Comparison of ENCODE assay signal across 22 cellular contexts in genomic region chr16:81869326-81869725, GRCh38.
DNase-seq lines count a peak whose midpoint lies in the region; ATAC-seq, FAIRE-seq and TF ChIP-seq lines count a peak whose summit lies in the region.
"Had no signal": no experiment of that assay in that cellular context is flagged by ENCODE, and none has a peak within 500 bp of the region (broad histone marks: within the 10 kb centered on the region; RNA-seq: fewer than 3 reads in every experiment).

No MANE protein-coding gene starts in this region.

- no peak overlapping the region for H2AFZ ChIP-seq in HepG2 (ENCODE audit: low read length)
- H2AFZ ChIP-seq: GM23338 had no signal

- TF ChIP-seq POLR2A in HepG2 (IDR thresholded peaks at IDR 0.05; ENCODE audit: insufficient read depth in 1 of 2, low read depth in 2 of 2, low read length in 2 of 2), result no peak
- TF ChIP-seq POLR2A in right lobe of liver (IDR thresholded peaks at IDR 0.05), result no peak
- TF ChIP-seq POLR2A in breast epithelium (IDR thresholded peaks at IDR 0.05), result no peak

- ATAC-seq in HepG2 (peak; percentile 36; the same call in 1 of the 3 replicates), right lobe of liver (no peak)
- ATAC-seq: GM23338, HCT116 had no signal

- intact Hi-C loops in HepG2 (cut with micrococcal nuclease; ENCODE audit: unreplicated experiment) (no loop called here), right lobe of liver (cut with DNase I) (no loop called here), breast epithelium (cut with DNase I; ENCODE audit: low total_unique reads) (no loop called here)

- in situ Hi-C loops in HepG2 (cut with HindIII; ENCODE audit: extremely low pct_ligation_motif_present, low pct_unique_long_range_greater_than_20kb), result no loop called here

- H4K20me1 ChIP-seq in HepG2 (ENCODE audit: insufficient read depth, low read length), result no peaks in the 10 kb centered on the region

- H3K4me2 ChIP-seq in HepG2 (ENCODE audit: low read depth, low read length), result no peak overlapping the region
- H3K4me2 ChIP-seq: GM23338 had no signal

- DNase-seq in HepG2 (ENCODE audit: low spot score) (no peak), right lobe of liver (no peak), foreskin melanocyte (no peak), frontal cortex (ENCODE audit: low spot score in 2 of 2) (no peak), breast epithelium (ENCODE audit: low spot score in 2 of 2) (no peak)
- no peak for DNase-seq in activated CD4-positive, CD25-positive, alpha-beta regulatory T cell treated with anti-CD3 and anti-CD28 coated beads, Interleukin-2, amount 50 U/mL, for 72 hours
- DNase-seq: AML-193; C1 segment of cervical spinal cord; Calu3; CD4-positive, alpha-beta memory T cell; COR-L47; DMS53; DMS79 treated with DMSO at 0.1 percent for 48 hours; GF-D8; H9 had no signal

- TF ChIP-seq EP300 in HepG2 (IDR thresholded peaks at IDR 0.05; ENCODE audit: low read depth in 2 of 2, low read length in 2 of 2) (no peak), HepG2 (CRISPR knock-in tag; IDR thresholded peaks at IDR 0.05; ENCODE audit: borderline replicate concordance) (no peak)

- H3K36me3 ChIP-seq in HepG2 (replicated peaks in 1 of 2; ENCODE audit: control insufficient read depth in 1 of 2, insufficient read depth in 2 of 2, low read length in 2 of 2), result no peaks in the 10 kb centered on the region
- no peaks in the 10 kb centered on the region for H3K36me3 ChIP-seq in right lobe of liver
- H3K36me3 ChIP-seq in liver (ENCODE audit: control insufficient read depth in 4 of 4, insufficient read depth in 3 of 4, low read depth in 1 of 4, low read length in 3 of 4), result no peaks in the 10 kb centered on the region
- peaks cover 53% of the 10 kb centered on the region for H3K36me3 ChIP-seq in neutrophil
- no peaks in the 10 kb centered on the region for H3K36me3 ChIP-seq in breast epithelium

- H3K27me3 ChIP-seq in HepG2 (ENCODE audit: control insufficient read depth in 1 of 2, insufficient read depth in 2 of 2, low read length in 2 of 2), result peaks cover 4 to 13% of the 10 kb centered on the region in 2 experiments; a peak in 4 of 5 replicates
- H3K27me3 ChIP-seq in right lobe of liver, result no peaks in the 10 kb centered on the region
- no peaks in the 10 kb centered on the region for H3K27me3 ChIP-seq in liver (ENCODE audit: control insufficient read depth in 4 of 4, insufficient read depth in 4 of 4, low read length in 3 of 4)
- H3K27me3 ChIP-seq in neutrophil, result no peaks in the 10 kb centered on the region
- no peaks in the 10 kb centered on the region for H3K27me3 ChIP-seq in breast epithelium

- WGBS in HepG2 (ENCODE audit: low lambda C conversion rate), result 12% methylated on average over 5 of the region's 5 CpGs
- 71% methylated on average over 1 of the region's 5 CpGs for WGBS in right lobe of liver (ENCODE audit: insufficient coverage, low coverage, low lambda C conversion rate, missing lambda C conversion rate)
- WGBS in liver, result 79% methylated on average over 5 of the region's 5 CpGs

- CTCF ChIA-PET in HepG2 (lab: Yijun Ruan, JAX; ENCODE audit: low intra/inter-chr PET ratio, low total read pairs), result no interaction called here

- H3K27ac ChIP-seq in HepG2 (ENCODE audit: extremely low read length, insufficient read depth, low read length), result no peak overlapping the region
- no peak overlapping the region for H3K27ac ChIP-seq in right lobe of liver
- H3K27ac ChIP-seq in liver (ENCODE audit: low read depth in 1 of 2, low read length in 2 of 2), result no peak overlapping the region
- H3K27ac ChIP-seq in neutrophil, result peak overlapping the region; percentile 98
- no peak overlapping the region for H3K27ac ChIP-seq in breast epithelium
- H3K27ac ChIP-seq: 22Rv1 had no signal

- no peaks in the 10 kb centered on the region for H3K79me2 ChIP-seq in HepG2 (ENCODE audit: insufficient read depth, low read length)

- H3K4me3 ChIP-seq in HepG2 (replicated peaks in 1 of 3; ENCODE audit: insufficient read depth in 1 of 3, low read depth in 2 of 3, low read length in 3 of 3), result no peak overlapping the region
- no peak overlapping the region for H3K4me3 ChIP-seq in right lobe of liver
- no peak overlapping the region for H3K4me3 ChIP-seq in liver (ENCODE audit: low read depth in 1 of 3, low read length in 3 of 3)
- no peak overlapping the region for H3K4me3 ChIP-seq in neutrophil (ENCODE audit: low read depth in 1 of 2, low read length in 1 of 2)
- H3K4me3 ChIP-seq in breast epithelium, result no peak overlapping the region
- H3K4me3 ChIP-seq: GM23338 had no signal

- TF ChIP-seq CTCF in HepG2 (CRISPR knock-in tag; IDR thresholded peaks at IDR 0.05), result no peak
- TF ChIP-seq CTCF in right lobe of liver (IDR thresholded peaks at IDR 0.05), result no peak
- TF ChIP-seq CTCF in liver (IDR thresholded peaks at IDR 0.05; ENCODE audit: low read depth, low read length, missing input control), result no peak
- no peak for TF ChIP-seq CTCF in neutrophil (IDR thresholded peaks at IDR 0.05)
- no peak for TF ChIP-seq CTCF in breast epithelium (IDR thresholded peaks at IDR 0.05)

- no peaks in the 10 kb centered on the region for H3K9me3 ChIP-seq in HepG2 (ENCODE audit: low read length)
- no peaks in the 10 kb centered on the region for H3K9me3 ChIP-seq in right lobe of liver
- H3K9me3 ChIP-seq in liver (ENCODE audit: control insufficient read depth in 4 of 4, low read length in 3 of 4), result no peaks in the 10 kb centered on the region
- no peaks in the 10 kb centered on the region for H3K9me3 ChIP-seq in neutrophil
- H3K9me3 ChIP-seq in breast epithelium, result no peaks in the 10 kb centered on the region

- TF ChIP-seq RAD21 in HepG2 (CRISPR knock-in tag; IDR thresholded peaks at IDR 0.05) (no peak), liver (IDR thresholded peaks at IDR 0.05) (no peak)

- FAIRE-seq in HepG2 (lab: Jason Lieb, UNC), result no peak
- FAIRE-seq in frontal cortex (lab: Jason Lieb, UNC), result no peak
- FAIRE-seq: A204.1, GM18507 had no signal

- H3K9ac ChIP-seq in HepG2 (ENCODE audit: insufficient read depth, low read depth, low read length) (no peak overlapping the region), liver (ENCODE audit: low read depth in 1 of 2, low read length in 2 of 2) (no peak overlapping the region)

- POLR2A ChIA-PET in HepG2 (lab: Yijun Ruan, JAX), result no interaction called here

- BruUV-seq in HepG2 (replicated peaks; lab: Mats Ljungman, UMichigan), result no TSS peak

- H3K4me1 ChIP-seq in HepG2 (ENCODE audit: insufficient read depth, low read length) (no peaks in the 10 kb centered on the region), right lobe of liver (peaks cover 0 to 9% (median 0%) of the 10 kb centered on the region in 4 donors), liver (ENCODE audit: control insufficient read depth in 4 of 4, insufficient read depth in 4 of 4, low read length in 3 of 4) (peaks cover 0 to 9% (median 3%) of the 10 kb centered on the region in 4 donors), neutrophil (ENCODE audit: control insufficient read depth in 1 of 2, insufficient read depth in 1 of 2, low read depth in 1 of 2, low read length in 1 of 2) (peaks cover 56 to 63% of the 10 kb centered on the region in 2 experiments), breast epithelium (no peaks in the 10 kb centered on the region)

TF ChIP-seq in HepG2, 621 proteins besides CTCF, POLR2A, EP300 and RAD21:
- TF ChIP-seq NPAS2 (CRISPR knock-in tag; IDR thresholded peaks at IDR 0.05; ENCODE audit: borderline replicate concordance) (no peak), SMYD3 (CRISPR knock-in tag; IDR thresholded peaks at IDR 0.05) (no peak), U2AF2 (IDR thresholded peaks at IDR 0.05; ENCODE audit: low read depth, low read length) (no peak), POLR2G (IDR thresholded peaks at IDR 0.05; ENCODE audit: low read depth, low read length) (no peak), ONECUT2 (CRISPR knock-in tag; IDR thresholded peaks at IDR 0.05) (peak; percentile 50), ZBTB3 (CRISPR knock-in tag; IDR thresholded peaks at IDR 0.05; ENCODE audit: borderline replicate concordance, low read depth) (no peak), ZNF562 (CRISPR knock-in tag; IDR thresholded peaks at IDR 0.05; ENCODE audit: borderline replicate concordance) (no peak), HNF4A (CRISPR knock-in tag; IDR thresholded peaks at IDR 0.05) (peak; percentile 53), ZNF557 (CRISPR knock-in tag; IDR thresholded peaks at IDR 0.05) (no peak)

TF ChIP-seq in liver, 16 proteins besides CTCF, POLR2A, EP300 and RAD21:
- TF ChIP-seq JUND (IDR thresholded peaks at IDR 0.05) (no peak), RXRA (IDR thresholded peaks at IDR 0.05) (no peak), HNF4A (conservative IDR thresholded peaks at IDR 0.05) (peak; percentile 18 to 52)
